ENCODE assay signal across 11 cellular contexts in the genomic region with DNA sequence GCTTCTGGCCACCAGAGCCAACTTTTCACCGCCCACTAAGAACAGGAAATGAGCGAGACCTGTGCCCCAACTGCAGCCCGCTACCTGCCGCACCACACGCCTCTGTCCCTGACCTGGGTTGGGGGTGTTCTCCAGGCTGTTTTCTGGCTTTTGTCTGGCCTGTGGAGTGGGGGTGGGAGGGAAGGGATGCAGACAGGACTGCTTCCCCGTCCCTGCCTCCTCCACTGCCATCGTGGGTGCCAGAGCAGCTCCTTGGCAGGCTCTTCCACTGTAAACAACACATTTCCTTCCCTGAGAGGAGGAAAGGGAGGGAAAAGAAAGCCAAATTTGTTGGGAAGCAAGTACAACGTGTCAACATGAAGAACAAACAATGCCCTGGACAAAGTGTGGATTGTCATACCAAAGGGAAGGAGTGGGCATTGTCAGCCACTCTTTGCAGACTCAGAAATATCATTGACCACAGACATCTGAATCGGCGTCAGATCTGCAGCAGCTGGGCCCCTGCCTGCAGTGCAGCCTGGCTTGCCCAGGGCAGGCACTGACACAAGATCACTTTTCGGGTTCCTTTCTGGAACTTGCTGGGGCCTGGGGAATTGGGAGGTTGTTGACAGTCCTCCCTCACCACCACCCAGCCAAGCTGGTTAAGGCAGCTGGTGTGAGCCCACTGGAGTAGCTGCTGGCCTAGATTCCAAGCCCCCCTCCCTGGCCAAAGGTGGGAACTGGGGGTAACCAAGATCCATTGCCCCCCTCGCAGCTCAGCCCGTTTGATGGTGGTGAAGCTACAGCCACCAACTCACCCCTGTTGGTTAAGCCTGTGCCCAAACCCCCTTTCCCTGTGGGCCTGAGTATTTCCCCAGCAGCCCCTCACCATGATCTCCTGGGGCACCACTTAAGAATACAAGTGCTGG. TPM values are rescaled to one million over a fixed set of nuclear protein-coding genes. Genes with fewer than 3 reads are reported as not detected.
A peak's percentile ranks its signal among the peaks of the same experiment; 100 is the strongest.
DNase-seq lines count a peak whose midpoint lies in the region; ATAC-seq and TF ChIP-seq lines count a peak whose summit lies in the region.
"Had no signal": no experiment of that assay in that cellular context is flagged by ENCODE, and none has a peak within 500 bp of the region (broad histone marks: within the 10 kb centered on the region; RNA-seq: fewer than 3 reads in every experiment).

No MANE protein-coding gene starts in this region.

- H3K4me3 ChIP-seq in heart left ventricle (no peak overlapping the region), esophagus squamous epithelium (no peak overlapping the region), osteoblast (ENCODE audit: insufficient read depth, low read length) (no peak overlapping the region), uterus (no peak overlapping the region)

- no peak for TF ChIP-seq POLR2A in heart left ventricle (IDR thresholded peaks at IDR 0.05)
- TF ChIP-seq POLR2A in esophagus squamous epithelium (IDR thresholded peaks at IDR 0.05): no peak
- no peak for TF ChIP-seq POLR2A in uterus (IDR thresholded peaks at IDR 0.05)

- no peak for TF ChIP-seq CTCF in heart left ventricle (IDR thresholded peaks at IDR 0.05)
- no peak for TF ChIP-seq CTCF in esophagus squamous epithelium (IDR thresholded peaks at IDR 0.05)
- TF ChIP-seq CTCF in osteoblast (IDR thresholded peaks at IDR 0.05; ENCODE audit: extremely low read depth, low read depth, low read length): no peak
- no peak for TF ChIP-seq CTCF in uterus (IDR thresholded peaks at IDR 0.05)

- H3K36me3 ChIP-seq in heart left ventricle (peaks cover 0 to 26% (median 12%) of the 10 kb centered on the region in 9 donors), esophagus squamous epithelium (peaks cover 0 to 53% (median 0%) of the 10 kb centered on the region in 3 donors), osteoblast (ENCODE audit: insufficient read depth, low read length) (peaks cover 6% of the 10 kb centered on the region), uterus (no peaks in the 10 kb centered on the region)

- intact Hi-C loops in heart left ventricle (cut with DNase I): no loop called here
- intact Hi-C loops in Right ventricle myocardium inferior (cut with DNase I): loop anchor here (2.0 kb wide), 1 partner anchor 21 kb away; no protein-coding TSS in a partner anchor
- intact Hi-C loops in esophagus squamous epithelium (cut with DNase I): no loop called here
- intact Hi-C loops in uterus (cut with DNase I; ENCODE audit: low total_unique reads): no loop called here

- ATAC-seq in heart left ventricle: no peak
- no peak for ATAC-seq in Right ventricle myocardium inferior
- no peak for ATAC-seq in GM21360 (IDR thresholded peaks at IDR 0.05; ENCODE audit: unreplicated experiment)

- H3K9me3 ChIP-seq in heart left ventricle (no peaks in the 10 kb centered on the region), esophagus squamous epithelium (no peaks in the 10 kb centered on the region), osteoblast (ENCODE audit: low read depth, low read length) (no peaks in the 10 kb centered on the region), uterus (no peaks in the 10 kb centered on the region)

- no peak overlapping the region for H2AFZ ChIP-seq in osteoblast (ENCODE audit: low read length)

- H3K4me1 ChIP-seq in heart left ventricle (peaks cover 0 to 75% (median 50%) of the 10 kb centered on the region in 12 donors), esophagus squamous epithelium (peaks cover 9 to 84% (median 57%) of the 10 kb centered on the region in 3 donors), osteoblast (ENCODE audit: insufficient read depth, low read length) (peaks cover 52% of the 10 kb centered on the region), uterus (peaks cover 0 to 2% of the 10 kb centered on the region in 2 donors)

- H3K79me2 ChIP-seq in osteoblast (ENCODE audit: insufficient read depth, low read length): no peaks in the 10 kb centered on the region

- H3K27ac ChIP-seq in heart left ventricle (peak overlapping the region in 11 of 12 donors; percentile 51 to 91 (median 83)), esophagus squamous epithelium (peak overlapping the region; percentile 9 to 81 (median 48)), osteoblast (ENCODE audit: low read depth, low read length) (peak overlapping the region; percentile 75), uterus (peak overlapping the region; percentile 14 to 34)

- no peaks in the 10 kb centered on the region for H4K20me1 ChIP-seq in osteoblast (ENCODE audit: insufficient read depth, low read length)

- 60 to 77% (median 67%) methylated on average over 13 of the region's 13 CpGs for WGBS in heart left ventricle, 4 donors
- 57 to 86% methylated on average over 2 to 8 of the region's 13 CpGs for WGBS in esophagus squamous epithelium, 2 donors

- H3K27me3 ChIP-seq in heart left ventricle: no peaks in the 10 kb centered on the region
- no peaks in the 10 kb centered on the region for H3K27me3 ChIP-seq in esophagus squamous epithelium
- no peaks in the 10 kb centered on the region for H3K27me3 ChIP-seq in osteoblast (ENCODE audit: insufficient read depth, low read length)
- no peaks in the 10 kb centered on the region for H3K27me3 ChIP-seq in uterus

- no peak for DNase-seq in heart left ventricle
- DNase-seq in Right ventricle myocardium inferior (ENCODE audit: missing footprints): no peak
- no peak for DNase-seq in esophagus squamous epithelium (lab: John Stamatoyannopoulos, UW)
- DNase-seq in osteoblast (ENCODE audit: insufficient read length, low spot score, missing footprints): peak; percentile 91
- no peak for DNase-seq in uterus
- DNase-seq in NCI-H1694 (lab: John Stamatoyannopoulos, UW): no peak
- no peak for DNase-seq in NCI-H226
- DNase-seq: activated CD8-positive, alpha-beta memory T cell treated with anti-CD3 and anti-CD28 coated beads for 24 hours; NCI-H2171; stimulated activated CD4-positive, alpha-beta T cell treated with anti-CD3 and anti-CD28 coated beads, Interleukin-2, amount 100 ng/mL, for 24 hours had no signal

- H3K4me2 ChIP-seq in osteoblast (ENCODE audit: insufficient read depth, low read length): peak overlapping the region; percentile 46

RNA-seq across cellular contexts. Expression of a gene that starts 22.6 kb away (rescaled TPM):
- 100 to 1,000 TPM in 6 of 9 donors, 10 to 100 TPM in 3; 91.5 to 225 (median 107) TPM for total RNA-seq in heart left ventricle
- 10 to 100 TPM; 38.9 to 94.6 TPM for polyA plus RNA-seq in heart left ventricle
- 109 TPM for total RNA-seq in Right ventricle myocardium inferior
- 10 to 100 TPM; 27.6 to 75.9 (median 48.8) TPM for total RNA-seq in esophagus squamous epithelium
- total RNA-seq in osteoblast: 107 and 126 TPM in 2 replicates
- 100 to 1,000 TPM in 2 of 4 donors, 10 to 100 TPM in 2; 71.2 to 119 (median 102) TPM for total RNA-seq in uterus

Comparison
In these comparisons a context has a peak if more than half of its experiments do, and no peak if none do; other contexts are left out.
1. H3K27ac ChIP-seq: peak in every context shown above with its lines; median percentile 83 in heart left ventricle; 75 in osteoblast; 48 in esophagus squamous epithelium; 24 in uterus.